Comparison of ENCODE assay signal across 25 cellular contexts in genomic region chr4:26624042-26624441, GRCh38. TPM values are rescaled to one million over a fixed set of nuclear protein-coding genes. Genes with fewer than 3 reads are reported as not detected.
DNase-seq lines count a peak whose midpoint lies in the region; ATAC-seq, FAIRE-seq and TF ChIP-seq lines count a peak whose summit lies in the region.
"Had no signal": no experiment of that assay in that cellular context is flagged by ENCODE, and none has a peak within 500 bp of the region (broad histone marks: within the 10 kb centered on the region; RNA-seq: fewer than 3 reads in every experiment).

No MANE protein-coding gene starts in this region.

- H2BK15ac ChIP-seq in mesenchymal stem cell (ENCODE audit: low read depth, poor library complexity, severe bottlenecking) = no peak overlapping the region

- no peak overlapping the region for H3K18ac ChIP-seq in mesenchymal stem cell (ENCODE audit: low read depth in 1 of 2, low read length in 2 of 2)

- no peak overlapping the region for H2AFZ ChIP-seq in mesenchymal stem cell (ENCODE audit: low read depth, low read length)

- H3K36me3 ChIP-seq in HEK293 (ENCODE audit: control insufficient read depth in 2 of 2, insufficient read depth in 1 of 2, low read length in 2 of 2) (no peaks in the 10 kb centered on the region), adipocyte (ENCODE audit: control insufficient read depth, insufficient read depth, low read length, severe bottlenecking) (peaks cover 3% of the 10 kb centered on the region), mesenchymal stem cell (ENCODE audit: control insufficient read depth in 1 of 2, insufficient read depth in 2 of 2, low read depth in 1 of 2, low read length in 2 of 2) (peaks cover 0 to 35% of the 10 kb centered on the region in 2 experiments)

- intact Hi-C loops in left cardiac atrium (cut with DNase I) (no loop called here), Right ventricle myocardium superior (cut with DNase I) (no loop called here)

- no peak overlapping the region for H2BK5ac ChIP-seq in mesenchymal stem cell (ENCODE audit: low read depth, low read length, poor library complexity, severe bottlenecking)

- H4K8ac ChIP-seq in mesenchymal stem cell (ENCODE audit: low read length) = no peak overlapping the region

- CTCF ChIA-PET in HEK293 (lab: Yijun Ruan, JAX) = no interaction called here

- POLR2A ChIA-PET in HEK293 (lab: Yijun Ruan, JAX) = no interaction called here

- H3K27ac ChIP-seq in HEK293 (ENCODE audit: extremely low read depth, low read depth, low read length) (no peak overlapping the region), mesenchymal stem cell (ENCODE audit: low read length, poor library complexity, severe bottlenecking) (no peak overlapping the region)
- H3K27ac ChIP-seq: ascending aorta, C4-2B had no signal

- no peak overlapping the region for H2AK5ac ChIP-seq in mesenchymal stem cell (ENCODE audit: low read length, severe bottlenecking)

- H4K91ac ChIP-seq in mesenchymal stem cell (ENCODE audit: low read length) = no peak overlapping the region

- TF ChIP-seq CTCF in AG10803 (conservative IDR thresholded peaks at IDR 0.05; ENCODE audit: low read length) = no peak
- no peak for TF ChIP-seq CTCF in HEK293 (tag by site-specific recombination; IDR thresholded peaks at IDR 0.05)

- no peak overlapping the region for H2BK120ac ChIP-seq in mesenchymal stem cell (ENCODE audit: low read depth, low read length)

- H3K4me3 ChIP-seq in AG10803 (ENCODE audit: low read length) (no peak overlapping the region), HEK293 (ENCODE audit: low read depth, low read length) (no peak overlapping the region), adipocyte (ENCODE audit: low read length) (no peak overlapping the region), mesenchymal stem cell (ENCODE audit: insufficient read depth in 1 of 2, low read depth in 1 of 2, low read length in 2 of 2) (no peak overlapping the region)
- H3K4me3 ChIP-seq: ascending aorta had no signal

- H3K9ac ChIP-seq in adipocyte (ENCODE audit: low read length) (peak overlapping the region; percentile 6), mesenchymal stem cell (ENCODE audit: low read length) (peak overlapping the region; percentile 37)

- no peaks in the 10 kb centered on the region for H3K4me1 ChIP-seq in HEK293 (ENCODE audit: control insufficient read depth, insufficient read depth, low read length)
- H3K4me1 ChIP-seq in adipocyte (ENCODE audit: control insufficient read depth, insufficient read depth, low read length) = peaks cover 34% of the 10 kb centered on the region
- no peaks in the 10 kb centered on the region for H3K4me1 ChIP-seq in mesenchymal stem cell (ENCODE audit: control insufficient read depth, insufficient read depth, low read depth, low read length)
- H3K4me1 ChIP-seq: ascending aorta had no signal

- H3K14ac ChIP-seq in mesenchymal stem cell (ENCODE audit: low read length in 2 of 2) = no peak overlapping the region

- H3K79me1 ChIP-seq in mesenchymal stem cell (replicated peaks; ENCODE audit: low read length, poor library complexity, severe bottlenecking) = peaks cover 10% of the 10 kb centered on the region

- no peak overlapping the region for H3K4ac ChIP-seq in mesenchymal stem cell (ENCODE audit: low read depth in 1 of 2, low read length in 2 of 2)

- H3K27me3 ChIP-seq in adipocyte (replicated peaks; ENCODE audit: control insufficient read depth, insufficient read depth, low read length) (no peaks in the 10 kb centered on the region), mesenchymal stem cell (ENCODE audit: control insufficient read depth in 1 of 2, insufficient read depth in 1 of 2, low read length in 2 of 2) (no peaks in the 10 kb centered on the region)
- H3K27me3 ChIP-seq: ascending aorta had no signal

- FAIRE-seq in RCC 7860 (lab: Jason Lieb, UNC) = no peak

- no peaks in the 10 kb centered on the region for H3K9me3 ChIP-seq in HEK293 (ENCODE audit: control insufficient read depth, insufficient read depth, low read depth, low read length)
- no peaks in the 10 kb centered on the region for H3K9me3 ChIP-seq in adipocyte (ENCODE audit: control insufficient read depth, low read length)
- no peaks in the 10 kb centered on the region for H3K9me3 ChIP-seq in mesenchymal stem cell (ENCODE audit: control insufficient read depth, low read length)
- H3K9me3 ChIP-seq: ascending aorta had no signal

- no peak overlapping the region for H3K4me2 ChIP-seq in mesenchymal stem cell (ENCODE audit: low read length, poor library complexity, severe bottlenecking)

- DNase-seq in AG10803 (ENCODE audit: low read depth) (peak; percentile 28), adipocyte (ENCODE audit: low read depth) (no peak), mesenchymal stem cell (peak; percentile 19), left cardiac atrium (no peak), RCC 7860 (ENCODE audit: low spot score) (no peak), Right ventricle myocardium superior (no peak), NOMO-1 treated with DMSO at 0.1 percent for 48 hours (lab: John Stamatoyannopoulos, UW; ENCODE audit: unreplicated experiment) (no peak)
- DNase-seq: activated CD4-positive, alpha-beta T cell treated with anti-CD3 and anti-CD28 coated beads, Interleukin-2, amount 10 ng/mL, durations not matched to agents 24 days and 14 days; activated naive CD4-positive, alpha-beta T cell treated with anti-CD3 and anti-CD28 coated beads for 36 hours; activated T-cell treated with anti-CD3 and anti-CD28 coated beads, Interleukin-2, amount 50 U/mL, for 48 hours; Calu3; head of caudate nucleus; kidney glomerular epithelial cell; naive thymus-derived CD4-positive, alpha-beta T cell; NCI-H1417 treated with DMSO at 0.1 percent for 48 hours; NCI-H2107; NCI-H510A treated with DMSO at 0.1 percent for 48 hours; RPMI8226; stimulated activated CD4-positive, alpha-beta T cell treated with anti-CD3 and anti-CD28 coated beads, Interleukin-4, amount 100 ng/mL, for 4 hours; stimulated activated naive CD4-positive, alpha-beta T cell treated with Interleukin-2 at 50 U/mL for 16 hours had no signal

- H3K23ac ChIP-seq in mesenchymal stem cell (ENCODE audit: low read length in 2 of 2) = no peak overlapping the region

- no peak for ATAC-seq in left cardiac atrium
- no peak for ATAC-seq in Right ventricle myocardium superior (ENCODE audit: poor library complexity)
- ATAC-seq: HCT116; naive thymus-derived CD4-positive, alpha-beta T cell; SK-N-SH treated with all-trans-retinoic acid at 6 μM for 48 hours had no signal

- H2BK12ac ChIP-seq in mesenchymal stem cell (ENCODE audit: low read length in 2 of 2) = no peak overlapping the region

TF ChIP-seq in HEK293, 187 proteins besides CTCF, POLR2A, EP300 and RAD21 (continues in another document):
- TF ChIP-seq PRDM6 (tag by site-specific recombination; IDR thresholded peaks at IDR 0.05) (peak; percentile 74), ZEB2 (tag by site-specific recombination; IDR thresholded peaks at IDR 0.05) (peak; percentile 84), FEZF1 (tag by site-specific recombination; IDR thresholded peaks at IDR 0.05) (peak; percentile 40), PRDM10 (tag by site-specific recombination; IDR thresholded peaks at IDR 0.05) (peak; percentile 93), IKZF3 (tag by site-specific recombination; IDR thresholded peaks at IDR 0.05) (peak; percentile 69; the same call in 1 of the 2 replicates), ZNF501 (tag by site-specific recombination; IDR thresholded peaks at IDR 0.05) (no peak)

RNA-seq across cellular contexts. Expression of gene TBC1D19, which starts 40.2 kb away (rescaled TPM):
- 8.3 TPM for polyA plus RNA-seq in mesenchymal stem cell (2013, experiment 1 of 2)
- 9.4 TPM for polyA plus RNA-seq in mesenchymal stem cell (2013, experiment 2 of 2)
- total RNA-seq in left cardiac atrium (1 to 10 TPM; 7.3 to 9.1 TPM), Right ventricle myocardium superior (7.7 TPM)

Comparison
In these comparisons a context has a peak if more than half of its experiments do, and no peak if none do; other contexts are left out.
1. DNase-seq: peak in AG10803 (single experiment) and mesenchymal stem cell (single experiment); none in adipocyte (single experiment), left cardiac atrium (single experiment), RCC 7860 (single experiment), Right ventricle myocardium superior (single experiment) and NOMO-1 treated with DMSO at 0.1 percent for 48 hours (single experiment).